ENCODE assay signal across 8 cellular contexts in the genomic region with DNA sequence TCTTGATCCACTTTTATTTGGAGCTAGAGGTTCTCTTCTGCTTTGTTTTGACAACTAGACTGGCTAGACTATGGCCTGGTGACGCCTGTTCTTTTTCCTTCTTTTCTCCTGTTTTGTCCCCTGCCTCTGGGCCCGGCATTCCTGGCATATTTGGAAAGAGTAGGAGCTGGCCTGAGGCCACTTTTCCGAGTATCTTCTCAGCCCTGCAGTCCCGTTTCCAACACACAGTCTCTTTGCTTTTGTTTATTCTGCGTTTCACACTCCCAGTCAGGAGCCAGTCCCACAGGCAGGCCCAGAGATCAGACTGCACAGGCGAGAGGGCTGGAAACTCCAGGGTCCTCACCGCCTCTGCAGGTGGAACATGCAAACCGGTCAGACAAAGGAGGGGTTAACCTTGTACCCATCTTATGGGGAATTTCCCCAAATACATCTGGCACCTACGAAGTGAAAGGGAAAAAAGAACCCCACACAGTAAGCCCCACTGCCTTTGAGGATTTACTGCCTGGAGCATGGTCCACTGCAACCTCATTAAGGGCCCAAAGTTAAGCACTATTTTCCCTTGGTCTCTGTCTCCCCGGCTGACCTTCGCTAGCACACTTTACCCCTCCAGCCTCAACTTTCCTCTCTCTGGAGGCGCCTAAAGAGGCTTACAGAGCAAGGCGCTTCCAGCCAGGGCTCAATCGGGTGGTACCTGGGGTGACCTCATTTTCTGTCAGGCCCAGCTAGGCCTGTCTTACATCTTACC.
DNase-seq lines count a peak whose midpoint lies in the region; ATAC-seq, FAIRE-seq and TF ChIP-seq lines count a peak whose summit lies in the region.

No MANE protein-coding gene starts in this region.

- H2AFZ ChIP-seq in HepG2 (ENCODE audit: low read length): no peak overlapping the region

- no peaks in the 10 kb centered on the region for H3K36me3 Mint-ChIP-seq in CD4-positive, CD25-positive, alpha-beta regulatory T cell
- H3K36me3 Mint-ChIP-seq in effector memory CD8-positive, alpha-beta T cell (ENCODE audit: insufficient read depth): no peaks in the 10 kb centered on the region

- no peaks in the 10 kb centered on the region for H3K27me3 Mint-ChIP-seq in CD4-positive, CD25-positive, alpha-beta regulatory T cell
- H3K27me3 Mint-ChIP-seq in effector memory CD8-positive, alpha-beta T cell: no peaks in the 10 kb centered on the region

- BruUV-seq in HepG2 (replicated peaks; lab: Mats Ljungman, UMichigan): TSS peak; percentile 73

- TF ChIP-seq CTCF in cardiac fibroblast (IDR thresholded peaks at IDR 0.05; ENCODE audit: low read depth, low read length) (no peak), HepG2 (CRISPR knock-in tag; IDR thresholded peaks at IDR 0.05) (0 out of 2 replicates have a peak, but pooled peaks have one; percentile 9), suprapubic skin (IDR thresholded peaks at IDR 0.05) (no peak)

- in situ Hi-C loops in HepG2 (cut with HindIII; ENCODE audit: extremely low pct_ligation_motif_present, low pct_unique_long_range_greater_than_20kb): no loop called here

- no peak for DNase-seq in CD4-positive, CD25-positive, alpha-beta regulatory T cell
- DNase-seq in M059J (ENCODE audit: low read depth): peak; percentile 98
- DNase-seq in cardiac fibroblast (ENCODE audit: low read depth in 2 of 2): peak; percentile 88 to 98
- peak; percentile 95 for DNase-seq in HepG2 (ENCODE audit: low spot score)
- DNase-seq in suprapubic skin (ENCODE audit: low spot score in 2 of 2): peak; percentile 87 to 93
- DNase-seq in NCI-H128 (lab: John Stamatoyannopoulos, UW; ENCODE audit: unreplicated experiment): no peak
- no peak for DNase-seq in effector memory CD8-positive, alpha-beta T cell

- no peaks in the 10 kb centered on the region for H3K36me3 ChIP-seq in CD4-positive, CD25-positive, alpha-beta regulatory T cell (ENCODE audit: control insufficient read depth, insufficient read depth, low read length)
- H3K36me3 ChIP-seq in HepG2 (replicated peaks in 1 of 2; ENCODE audit: control insufficient read depth in 1 of 2, insufficient read depth in 2 of 2, low read length in 2 of 2) (no peaks in the 10 kb centered on the region), suprapubic skin (no peaks in the 10 kb centered on the region)

- H3K9me3 Mint-ChIP-seq in CD4-positive, CD25-positive, alpha-beta regulatory T cell: peaks cover 0 to 2% (median 0%) of the 10 kb centered on the region in 7 donors
- no peaks in the 10 kb centered on the region for H3K9me3 Mint-ChIP-seq in effector memory CD8-positive, alpha-beta T cell

- no peaks in the 10 kb centered on the region for H3K27me3 ChIP-seq in CD4-positive, CD25-positive, alpha-beta regulatory T cell (ENCODE audit: control insufficient read depth, insufficient read depth, low read length)
- no peaks in the 10 kb centered on the region for H3K27me3 ChIP-seq in HepG2 (ENCODE audit: control insufficient read depth in 1 of 2, insufficient read depth in 2 of 2, low read length in 2 of 2)
- no peaks in the 10 kb centered on the region for H3K27me3 ChIP-seq in suprapubic skin

- peak overlapping the region in 3 of 4 donors; percentile 29 to 50 (median 42) for H3K4me3 Mint-ChIP-seq in CD4-positive, CD25-positive, alpha-beta regulatory T cell
- H3K4me3 Mint-ChIP-seq in effector memory CD8-positive, alpha-beta T cell: peak overlapping the region in 1 of 2 donors; percentile 1

- H3K4me1 ChIP-seq in CD4-positive, CD25-positive, alpha-beta regulatory T cell (ENCODE audit: control insufficient read depth, insufficient read depth, low read length, poor library complexity, severe bottlenecking): peaks cover 26% of the 10 kb centered on the region
- H3K4me1 ChIP-seq in HepG2 (ENCODE audit: insufficient read depth, low read length) (peaks cover 93% of the 10 kb centered on the region), suprapubic skin (peaks cover 44% of the 10 kb centered on the region)

- no peaks in the 10 kb centered on the region for H3K79me2 ChIP-seq in HepG2 (ENCODE audit: insufficient read depth, low read length)

- TF ChIP-seq RAD21 in HepG2 (CRISPR knock-in tag; IDR thresholded peaks at IDR 0.05): 0 out of 2 replicates have a peak, but pooled peaks have one; percentile 19

- peak; percentile 62 to 68; a peak in 2 of 4 replicates for TF ChIP-seq EP300 in HepG2 (IDR thresholded peaks at IDR 0.05; ENCODE audit: low read depth in 2 of 2, low read length in 2 of 2)
- TF ChIP-seq EP300 in HepG2 (CRISPR knock-in tag; IDR thresholded peaks at IDR 0.05; ENCODE audit: borderline replicate concordance): peak; percentile 9; the same call in 1 of the 2 replicates
- peak; percentile 79 for TF ChIP-seq EP300 in suprapubic skin (IDR thresholded peaks at IDR 0.05)

- FAIRE-seq in HepG2 (lab: Jason Lieb, UNC): peak; percentile 73

- intact Hi-C loops in HepG2 (cut with micrococcal nuclease; ENCODE audit: unreplicated experiment): loop anchor here (1.0 kb wide), 2 partner anchors 9 to 10 kb away; no protein-coding TSS in a partner anchor

- POLR2A ChIA-PET in HepG2 (lab: Yijun Ruan, JAX): interaction anchor here (0.5 to 6.0 kb wide), 25 partner anchors 9 to 387 kb away, joined by 3 to 104 read pairs (median 10); a partner anchor contains a TSS

- peak overlapping the region; percentile 9 to 81 (median 74) for H3K27ac Mint-ChIP-seq in CD4-positive, CD25-positive, alpha-beta regulatory T cell
- H3K27ac Mint-ChIP-seq in effector memory CD8-positive, alpha-beta T cell: peak overlapping the region in 1 of 2 donors; percentile 54

- CTCF ChIA-PET in HepG2 (lab: Yijun Ruan, JAX; ENCODE audit: low intra/inter-chr PET ratio, low total read pairs): no interaction called here

- H3K4me3 ChIP-seq in CD4-positive, CD25-positive, alpha-beta regulatory T cell (ENCODE audit: low read depth, low read length): no peak overlapping the region
- H3K4me3 ChIP-seq in cardiac fibroblast (replicated peaks in 1 of 2; ENCODE audit: low read depth in 2 of 2, low read length in 2 of 2) (no peak overlapping the region), HepG2 (replicated peaks in 1 of 3; ENCODE audit: insufficient read depth in 1 of 3, low read depth in 2 of 3, low read length in 3 of 3) (peak overlapping the region; percentile 13 to 53 (median 24); a peak in 4 of 6 replicates), suprapubic skin (no peak overlapping the region)

- peaks cover 14 to 61% (median 42%) of the 10 kb centered on the region in 4 donors for H3K4me1 Mint-ChIP-seq in CD4-positive, CD25-positive, alpha-beta regulatory T cell
- peaks cover 10 to 16% of the 10 kb centered on the region in 2 donors for H3K4me1 Mint-ChIP-seq in effector memory CD8-positive, alpha-beta T cell (ENCODE audit: low read depth in 2 of 2)

- TF ChIP-seq POLR2A in HepG2 (IDR thresholded peaks at IDR 0.05; ENCODE audit: insufficient read depth in 1 of 2, low read depth in 2 of 2, low read length in 2 of 2): peak; percentile 55 to 80; a peak in 3 of 4 replicates
- TF ChIP-seq POLR2A in suprapubic skin (IDR thresholded peaks at IDR 0.05): no peak

- H3K27ac ChIP-seq in CD4-positive, CD25-positive, alpha-beta regulatory T cell (ENCODE audit: insufficient read depth, low read length, poor library complexity, severe bottlenecking): no peak overlapping the region
- H3K27ac ChIP-seq in HepG2 (ENCODE audit: extremely low read length, insufficient read depth, low read length) (peak overlapping the region; percentile 95), suprapubic skin (peak overlapping the region; percentile 92)

- ATAC-seq in CD4-positive, CD25-positive, alpha-beta regulatory T cell (ENCODE audit: low read depth in 2 of 2): no peak
- peak; percentile 72 for ATAC-seq in GM19452 (IDR thresholded peaks at IDR 0.05; ENCODE audit: unreplicated experiment)
- ATAC-seq in HepG2: peak; percentile 97
- no peak for ATAC-seq in effector memory CD8-positive, alpha-beta T cell (replicated peaks)

- H3K9me3 ChIP-seq in CD4-positive, CD25-positive, alpha-beta regulatory T cell (ENCODE audit: control insufficient read depth in 2 of 2, low read length in 2 of 2): no peaks in the 10 kb centered on the region
- H3K9me3 ChIP-seq in HepG2 (ENCODE audit: low read length): no peaks in the 10 kb centered on the region
- H3K9me3 ChIP-seq in suprapubic skin: no peaks in the 10 kb centered on the region

- H4K20me1 ChIP-seq in HepG2 (ENCODE audit: insufficient read depth, low read length): no peaks in the 10 kb centered on the region

- H3K4me2 ChIP-seq in HepG2 (ENCODE audit: low read depth, low read length): peak overlapping the region; percentile 80

- H3K9ac ChIP-seq in HepG2 (ENCODE audit: insufficient read depth, low read depth, low read length): peak overlapping the region; percentile 85

- 6% methylated on average over 13 of the region's 14 CpGs for WGBS in HepG2 (ENCODE audit: low lambda C conversion rate)
- 35% methylated on average over 14 of the region's 14 CpGs for WGBS in suprapubic skin

TF ChIP-seq in HepG2, 621 proteins besides CTCF, POLR2A, EP300 and RAD21 (continues in another document):
- TF ChIP-seq ZNF296 (CRISPR knock-in tag; conservative IDR thresholded peaks at IDR 0.05): no peak
- TF ChIP-seq ZFP90 (CRISPR knock-in tag; IDR thresholded peaks at IDR 0.05; ENCODE audit: borderline replicate concordance): peak; percentile 48; the same call in 1 of the 2 replicates
- no peak for TF ChIP-seq EZH2 (conservative IDR thresholded peaks at IDR 0.05; ENCODE audit: low read depth, low read length)
- TF ChIP-seq ZNF556 (CRISPR knock-in tag; IDR thresholded peaks at IDR 0.05; ENCODE audit: borderline replicate concordance): 0 out of 2 replicates have a peak, but pooled peaks have one; percentile 26
- peak; percentile 62; the same call in 1 of the 2 replicates for TF ChIP-seq MTF2 (CRISPR knock-in tag; IDR thresholded peaks at IDR 0.05; ENCODE audit: borderline replicate concordance)
- peak; percentile 48; the same call in 1 of the 2 replicates for TF ChIP-seq POLR2AphosphoS5 (IDR thresholded peaks at IDR 0.05; ENCODE audit: low read depth, low read length)
- no peak for TF ChIP-seq TCF12 (IDR thresholded peaks at IDR 0.05)
- TF ChIP-seq TCF12 (CRISPR knock-in tag; IDR thresholded peaks at IDR 0.05): no peak; the same call in 1 of the 2 replicates
- TF ChIP-seq HNRNPK (IDR thresholded peaks at IDR 0.05; ENCODE audit: low read depth, low read length, poor library complexity, severe bottlenecking): no peak

Comparison
In these comparisons a context has a peak if more than half of its experiments do, and no peak if none do; other contexts are left out.
1. ATAC-seq: peak in GM19452 (single experiment) and HepG2 (single experiment); none in CD4-positive, CD25-positive, alpha-beta regulatory T cell (0 of 2) and effector memory CD8-positive, alpha-beta T cell (single experiment).
2. DNase-seq: peak in M059J (single experiment), cardiac fibroblast (2 of 2), HepG2 (single experiment) and suprapubic skin (2 of 2); none in CD4-positive, CD25-positive, alpha-beta regulatory T cell (0 of 3), NCI-H128 (single experiment) and effector memory CD8-positive, alpha-beta T cell (0 of 3).
3. H3K4me3 ChIP-seq: peak in HepG2 (3 of 3); none in CD4-positive, CD25-positive, alpha-beta regulatory T cell (single experiment), cardiac fibroblast (0 of 2) and suprapubic skin (single experiment).
4. POLR2A ChIP-seq: peak in HepG2 (2 of 2); none in suprapubic skin (0 of 2).